1 cellular context compared by ENCODE assay signal in genomic region chr7:151062399-151063211, GRCh38.
A peak's percentile ranks its signal among the peaks of the same experiment; 100 is the strongest.
TF ChIP-seq lines count a peak whose summit lies in the region.

No MANE protein-coding gene starts in this region.

TF ChIP-seq in HepG2, 621 proteins besides CTCF, POLR2A, EP300 and RAD21 (continued from another document and continues in another):
- TF ChIP-seq, protein P1, sequence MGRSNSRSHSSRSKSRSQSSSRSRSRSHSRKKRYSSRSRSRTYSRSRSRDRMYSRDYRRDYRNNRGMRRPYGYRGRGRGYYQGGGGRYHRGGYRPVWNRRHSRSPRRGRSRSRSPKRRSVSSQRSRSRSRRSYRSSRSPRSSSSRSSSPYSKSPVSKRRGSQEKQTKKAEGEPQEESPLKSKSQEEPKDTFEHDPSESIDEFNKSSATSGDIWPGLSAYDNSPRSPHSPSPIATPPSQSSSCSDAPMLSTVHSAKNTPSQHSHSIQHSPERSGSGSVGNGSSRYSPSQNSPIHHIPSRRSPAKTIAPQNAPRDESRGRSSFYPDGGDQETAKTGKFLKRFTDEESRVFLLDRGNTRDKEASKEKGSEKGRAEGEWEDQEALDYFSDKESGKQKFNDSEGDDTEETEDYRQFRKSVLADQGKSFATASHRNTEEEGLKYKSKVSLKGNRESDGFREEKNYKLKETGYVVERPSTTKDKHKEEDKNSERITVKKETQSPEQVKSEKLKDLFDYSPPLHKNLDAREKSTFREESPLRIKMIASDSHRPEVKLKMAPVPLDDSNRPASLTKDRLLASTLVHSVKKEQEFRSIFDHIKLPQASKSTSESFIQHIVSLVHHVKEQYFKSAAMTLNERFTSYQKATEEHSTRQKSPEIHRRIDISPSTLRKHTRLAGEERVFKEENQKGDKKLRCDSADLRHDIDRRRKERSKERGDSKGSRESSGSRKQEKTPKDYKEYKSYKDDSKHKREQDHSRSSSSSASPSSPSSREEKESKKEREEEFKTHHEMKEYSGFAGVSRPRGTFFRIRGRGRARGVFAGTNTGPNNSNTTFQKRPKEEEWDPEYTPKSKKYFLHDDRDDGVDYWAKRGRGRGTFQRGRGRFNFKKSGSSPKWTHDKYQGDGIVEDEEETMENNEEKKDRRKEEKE (IDR thresholded peaks at IDR 0.05) = no peak
- TF ChIP-seq RCOR2 (CRISPR knock-in tag; IDR thresholded peaks at IDR 0.05) (no peak), TAF1 (CRISPR knock-in tag; IDR thresholded peaks at IDR 0.05) (peak; percentile 86), KLF13 (CRISPR knock-in tag; IDR thresholded peaks at IDR 0.05) (no peak), ZNF468 (CRISPR knock-in tag; IDR thresholded peaks at IDR 0.05) (no peak), ZNF75D (CRISPR knock-in tag; IDR thresholded peaks at IDR 0.05; ENCODE audit: borderline replicate concordance) (no peak), ZIK1 (CRISPR knock-in tag; IDR thresholded peaks at IDR 0.05; ENCODE audit: borderline replicate concordance, low read depth) (no peak), ZNF124 (CRISPR knock-in tag; IDR thresholded peaks at IDR 0.05) (no peak), PLSCR1 (CRISPR knock-in tag; IDR thresholded peaks at IDR 0.05; ENCODE audit: borderline replicate concordance) (no peak), YEATS2 (CRISPR knock-in tag; IDR thresholded peaks at IDR 0.05; ENCODE audit: borderline replicate concordance) (0 out of 2 replicates have a peak, but pooled peaks have one; percentile 28), POLR2AphosphoS5 (IDR thresholded peaks at IDR 0.05; ENCODE audit: low read depth, low read length) (peak; percentile 73; the same call in 1 of the 2 replicates), ERF (CRISPR knock-in tag; IDR thresholded peaks at IDR 0.05) (no peak), TOE1 (CRISPR knock-in tag; IDR thresholded peaks at IDR 0.05) (no peak), MBD4 (IDR thresholded peaks at IDR 0.05; ENCODE audit: borderline replicate concordance, low read length) (no peak), KDM4B (CRISPR knock-in tag; IDR thresholded peaks at IDR 0.05) (no peak), MAX (IDR thresholded peaks at IDR 0.05) (peak; percentile 96), PBX3 (CRISPR knock-in tag; IDR thresholded peaks at IDR 0.05; ENCODE audit: borderline replicate concordance) (no peak), ADNP (CRISPR knock-in tag; IDR thresholded peaks at IDR 0.05) (no peak), SMC3 (IDR thresholded peaks at IDR 0.05; ENCODE audit: low read length) (no peak), AGO1 (IDR thresholded peaks at IDR 0.05; ENCODE audit: low read depth, low read length, poor library complexity, severe bottlenecking) (no peak), HOXD1 (CRISPR knock-in tag; IDR thresholded peaks at IDR 0.05) (peak; percentile 17), ZNF747 (CRISPR knock-in tag; IDR thresholded peaks at IDR 0.05; ENCODE audit: borderline replicate concordance) (no peak), KDM6A (CRISPR knock-in tag; IDR thresholded peaks at IDR 0.05; ENCODE audit: low read depth) (no peak), XBP1 (CRISPR knock-in tag; IDR thresholded peaks at IDR 0.05) (no peak), ZNF33B (CRISPR knock-in tag; IDR thresholded peaks at IDR 0.05) (no peak), MED1 (CRISPR knock-in tag; IDR thresholded peaks at IDR 0.05) (peak; percentile 44; the same call in 1 of the 2 replicates), ZNF101 (CRISPR knock-in tag; IDR thresholded peaks at IDR 0.05; ENCODE audit: borderline replicate concordance, low read depth) (no peak), ZNF280D (CRISPR knock-in tag; IDR thresholded peaks at IDR 0.05) (no peak), ZNF883 (CRISPR knock-in tag; IDR thresholded peaks at IDR 0.05; ENCODE audit: not compliant biosample characterization) (peak; percentile 81), HHEX (CRISPR knock-in tag; IDR thresholded peaks at IDR 0.05) (no peak), TBX3 (IDR thresholded peaks at IDR 0.05; ENCODE audit: borderline replicate concordance) (no peak; the same call in 1 of the 2 replicates)
- TF ChIP-seq, protein P2, sequence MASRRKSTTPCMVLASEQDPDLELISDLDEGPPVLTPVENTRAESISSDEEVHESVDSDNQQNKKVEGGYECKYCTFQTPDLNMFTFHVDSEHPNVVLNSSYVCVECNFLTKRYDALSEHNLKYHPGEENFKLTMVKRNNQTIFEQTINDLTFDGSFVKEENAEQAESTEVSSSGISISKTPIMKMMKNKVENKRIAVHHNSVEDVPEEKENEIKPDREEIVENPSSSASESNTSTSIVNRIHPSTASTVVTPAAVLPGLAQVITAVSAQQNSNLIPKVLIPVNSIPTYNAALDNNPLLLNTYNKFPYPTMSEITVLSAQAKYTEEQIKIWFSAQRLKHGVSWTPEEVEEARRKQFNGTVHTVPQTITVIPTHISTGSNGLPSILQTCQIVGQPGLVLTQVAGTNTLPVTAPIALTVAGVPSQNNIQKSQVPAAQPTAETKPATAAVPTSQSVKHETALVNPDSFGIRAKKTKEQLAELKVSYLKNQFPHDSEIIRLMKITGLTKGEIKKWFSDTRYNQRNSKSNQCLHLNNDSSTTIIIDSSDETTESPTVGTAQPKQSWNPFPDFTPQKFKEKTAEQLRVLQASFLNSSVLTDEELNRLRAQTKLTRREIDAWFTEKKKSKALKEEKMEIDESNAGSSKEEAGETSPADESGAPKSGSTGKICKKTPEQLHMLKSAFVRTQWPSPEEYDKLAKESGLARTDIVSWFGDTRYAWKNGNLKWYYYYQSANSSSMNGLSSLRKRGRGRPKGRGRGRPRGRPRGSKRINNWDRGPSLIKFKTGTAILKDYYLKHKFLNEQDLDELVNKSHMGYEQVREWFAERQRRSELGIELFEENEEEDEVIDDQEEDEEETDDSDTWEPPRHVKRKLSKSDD (CRISPR knock-in tag; IDR thresholded peaks at IDR 0.05; ENCODE audit: low read depth) = peak; percentile 19; the same call in 1 of the 2 replicates
- TF ChIP-seq, protein P3, sequence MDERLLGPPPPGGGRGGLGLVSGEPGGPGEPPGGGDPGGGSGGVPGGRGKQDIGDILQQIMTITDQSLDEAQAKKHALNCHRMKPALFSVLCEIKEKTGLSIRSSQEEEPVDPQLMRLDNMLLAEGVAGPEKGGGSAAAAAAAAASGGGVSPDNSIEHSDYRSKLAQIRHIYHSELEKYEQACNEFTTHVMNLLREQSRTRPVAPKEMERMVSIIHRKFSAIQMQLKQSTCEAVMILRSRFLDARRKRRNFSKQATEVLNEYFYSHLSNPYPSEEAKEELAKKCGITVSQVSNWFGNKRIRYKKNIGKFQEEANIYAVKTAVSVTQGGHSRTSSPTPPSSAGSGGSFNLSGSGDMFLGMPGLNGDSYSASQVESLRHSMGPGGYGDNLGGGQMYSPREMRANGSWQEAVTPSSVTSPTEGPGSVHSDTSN (CRISPR knock-in tag; IDR thresholded peaks at IDR 0.05) = no peak
- TF ChIP-seq, protein P4, sequence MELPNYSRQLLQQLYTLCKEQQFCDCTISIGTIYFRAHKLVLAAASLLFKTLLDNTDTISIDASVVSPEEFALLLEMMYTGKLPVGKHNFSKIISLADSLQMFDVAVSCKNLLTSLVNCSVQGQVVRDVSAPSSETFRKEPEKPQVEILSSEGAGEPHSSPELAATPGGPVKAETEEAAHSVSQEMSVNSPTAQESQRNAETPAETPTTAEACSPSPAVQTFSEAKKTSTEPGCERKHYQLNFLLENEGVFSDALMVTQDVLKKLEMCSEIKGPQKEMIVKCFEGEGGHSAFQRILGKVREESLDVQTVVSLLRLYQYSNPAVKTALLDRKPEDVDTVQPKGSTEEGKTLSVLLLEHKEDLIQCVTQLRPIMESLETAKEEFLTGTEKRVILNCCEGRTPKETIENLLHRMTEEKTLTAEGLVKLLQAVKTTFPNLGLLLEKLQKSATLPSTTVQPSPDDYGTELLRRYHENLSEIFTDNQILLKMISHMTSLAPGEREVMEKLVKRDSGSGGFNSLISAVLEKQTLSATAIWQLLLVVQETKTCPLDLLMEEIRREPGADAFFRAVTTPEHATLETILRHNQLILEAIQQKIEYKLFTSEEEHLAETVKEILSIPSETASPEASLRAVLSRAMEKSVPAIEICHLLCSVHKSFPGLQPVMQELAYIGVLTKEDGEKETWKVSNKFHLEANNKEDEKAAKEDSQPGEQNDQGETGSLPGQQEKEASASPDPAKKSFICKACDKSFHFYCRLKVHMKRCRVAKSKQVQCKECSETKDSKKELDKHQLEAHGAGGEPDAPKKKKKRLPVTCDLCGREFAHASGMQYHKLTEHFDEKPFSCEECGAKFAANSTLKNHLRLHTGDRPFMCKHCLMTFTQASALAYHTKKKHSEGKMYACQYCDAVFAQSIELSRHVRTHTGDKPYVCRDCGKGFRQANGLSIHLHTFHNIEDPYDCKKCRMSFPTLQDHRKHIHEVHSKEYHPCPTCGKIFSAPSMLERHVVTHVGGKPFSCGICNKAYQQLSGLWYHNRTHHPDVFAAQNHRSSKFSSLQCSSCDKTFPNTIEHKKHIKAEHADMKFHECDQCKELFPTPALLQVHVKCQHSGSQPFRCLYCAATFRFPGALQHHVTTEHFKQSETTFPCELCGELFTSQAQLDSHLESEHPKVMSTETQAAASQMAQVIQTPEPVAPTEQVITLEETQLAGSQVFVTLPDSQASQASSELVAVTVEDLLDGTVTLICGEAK (IDR thresholded peaks at IDR 0.05) = no peak
- TF ChIP-seq, protein P4 (CRISPR knock-in tag; IDR thresholded peaks at IDR 0.05) = 0 out of 2 replicates have a peak, but pooled peaks have one; percentile 22
- TF ChIP-seq, protein P5, sequence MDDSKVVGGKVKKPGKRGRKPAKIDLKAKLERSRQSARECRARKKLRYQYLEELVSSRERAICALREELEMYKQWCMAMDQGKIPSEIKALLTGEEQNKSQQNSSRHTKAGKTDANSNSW (CRISPR knock-in tag; IDR thresholded peaks at IDR 0.05; ENCODE audit: borderline replicate concordance) = no peak
